ENCODE assay signal across 10 cellular contexts in genomic region chr19:3683866-3684816, GRCh38. TPM values are rescaled to one million over a fixed set of nuclear protein-coding genes. Genes with fewer than 3 reads are reported as not detected.
DNase-seq lines count a peak whose midpoint lies in the region; ATAC-seq and TF ChIP-seq lines count a peak whose summit lies in the region.
"Had no signal": no experiment of that assay in that cellular context is flagged by ENCODE, and none has a peak within 500 bp of the region (broad histone marks: within the 10 kb centered on the region; RNA-seq: fewer than 3 reads in every experiment).

No MANE protein-coding gene starts in this region.

- no peaks in the 10 kb centered on the region for H3K27me3 ChIP-seq in sigmoid colon

- H3K27ac ChIP-seq in sigmoid colon, result peak overlapping the region; percentile 34 to 97 (median 78)

- no peak for TF ChIP-seq POLR2A in sigmoid colon (IDR thresholded peaks at IDR 0.05)
- TF ChIP-seq POLR2A in GM18505 (IDR thresholded peaks at IDR 0.05; ENCODE audit: borderline replicate concordance, extremely low read depth, insufficient read depth, insufficient read length), result no peak

- peaks cover 0 to 2% (median 0%) of the 10 kb centered on the region in 4 donors for H3K9me3 ChIP-seq in sigmoid colon

- TF ChIP-seq CTCF in GM12875 (IDR thresholded peaks at IDR 0.05; ENCODE audit: borderline replicate concordance, insufficient read depth, low read depth, low read length) (no peak), foreskin fibroblast (IDR thresholded peaks at IDR 0.05; ENCODE audit: low read depth, low read length) (no peak), sigmoid colon (IDR thresholded peaks at IDR 0.05) (no peak)

- DNase-seq in NCI-H2171 (lab: John Stamatoyannopoulos, UW) (peak; percentile 24), foreskin fibroblast (peak; percentile 66 to 78), sigmoid colon (no peak)
- DNase-seq in activated CD4-positive, CD25-positive, alpha-beta regulatory T cell (lab: John Stamatoyannopoulos, UW), result no peak
- DNase-seq: DMS79, NCI-H345 had no signal

- H3K4me1 ChIP-seq in sigmoid colon, result peaks cover 2 to 68% (median 62%) of the 10 kb centered on the region in 4 donors

- ATAC-seq in GM18505 (IDR thresholded peaks at IDR 0.05; ENCODE audit: unreplicated experiment) (no peak), HG03280 (IDR thresholded peaks at IDR 0.05; ENCODE audit: unreplicated experiment) (no peak), HG02610 (IDR thresholded peaks at IDR 0.05; ENCODE audit: unreplicated experiment) (no peak)

- H3K4me3 ChIP-seq in GM12875 (ENCODE audit: low read depth, low read length) (peak overlapping the region; percentile 24), foreskin fibroblast (ENCODE audit: low read depth in 1 of 2, low read length in 2 of 2) (no peak overlapping the region), sigmoid colon (no peak overlapping the region)

- intact Hi-C loops in sigmoid colon (cut with DNase I), result no loop called here

- 76 to 93% methylated on average over 30 of the region's 30 CpGs for WGBS in sigmoid colon, 2 donors

- TF ChIP-seq EP300 in sigmoid colon (IDR thresholded peaks at IDR 0.05), result no peak

- H3K36me3 ChIP-seq in sigmoid colon, result peaks cover 0 to 15% (median 12%) of the 10 kb centered on the region in 4 donors

RNA-seq across cellular contexts. Expression of gene PIP5K1C, which starts 16.1 kb away (rescaled TPM):
- 10 to 100 TPM; 27.8 to 68.7 (median 44.2) TPM for total RNA-seq in sigmoid colon
- polyA plus RNA-seq in sigmoid colon, result 10 to 100 TPM in 2 of 3 donors, 1 to 10 TPM in 1; 7.8 to 21.0 (median 11.6) TPM

RNA-seq across cellular contexts. Expression of gene TJP3, which starts 24.0 kb away (rescaled TPM):
- 1 to 10 TPM in 1 of 4 donors, under 1 TPM in 2, not detected in 1; 0.33 to 2.8 (median 0.36) TPM for total RNA-seq in sigmoid colon
- 100 to 1,000 TPM; 158 to 245 (median 168) TPM for polyA plus RNA-seq in sigmoid colon

RNA-seq across cellular contexts. Expression of gene CACTIN, which starts 57.6 kb away (rescaled TPM):
- 10 to 100 TPM; 15.5 to 23.9 (median 23.4) TPM for total RNA-seq in sigmoid colon
- polyA plus RNA-seq in sigmoid colon, result 10 to 100 TPM in 1 of 3 donors, 1 to 10 TPM in 2; 6.2 to 20.5 (median 9.0) TPM

Comparison
In these comparisons a context has a peak if more than half of its experiments do, and no peak if none do; other contexts are left out.
1. DNase-seq: peak in NCI-H2171 (single experiment) and foreskin fibroblast (2 of 2); none in sigmoid colon (single experiment) and activated CD4-positive, CD25-positive, alpha-beta regulatory T cell (0 of 4).